Comparison of ENCODE assay signal across 9 cellular contexts in genomic region chr11:1852885-1853284, GRCh38. TPM values are rescaled to one million over a fixed set of nuclear protein-coding genes. Genes with fewer than 3 reads are reported as not detected.
A peak's percentile ranks its signal among the peaks of the same experiment; 100 is the strongest.
DNase-seq lines count a peak whose midpoint lies in the region; ATAC-seq and TF ChIP-seq lines count a peak whose summit lies in the region.
"Had no signal": no experiment of that assay in that cellular context is flagged by ENCODE, and none has a peak within 500 bp of the region (broad histone marks: within the 10 kb centered on the region; RNA-seq: fewer than 3 reads in every experiment).

LSP1 (plus strand) TSS chr11:1853084; CDS start chr11:1853145, 61 bp downstream.

- no peak within 1 kb of the TSS for H3K27ac ChIP-seq in tibial artery

- H3K9me3 Mint-ChIP-seq in activated B cell treated with CpG ODN at 0.5 μM for 24 hours, result no peaks in the 10 kb centered on the region

- peak within 1 kb of the TSS in 1 of 2 donors; percentile 22 for H3K4me3 ChIP-seq in tibial artery
- H3K4me3 ChIP-seq: K562 had no signal

- H3K4me1 ChIP-seq in tibial artery, result no peaks in the 10 kb centered on the region

- H3K36me3 Mint-ChIP-seq in activated B cell treated with CpG ODN at 0.5 μM for 24 hours (ENCODE audit: low read depth), result peaks cover 19% of the 10 kb centered on the region

- TF ChIP-seq CTCF in activated B cell treated with CpG ODN at 0.5 μM for 24 hours (IDR thresholded peaks at IDR 0.05) (no peak), tibial artery (IDR thresholded peaks at IDR 0.05) (no peak)

- no peaks in the 10 kb centered on the region for H3K36me3 ChIP-seq in tibial artery

- H3K27ac Mint-ChIP-seq in activated B cell treated with CpG ODN at 0.5 μM for 24 hours, result peak within 1 kb of the TSS; percentile 98

- peaks cover 84% of the 10 kb centered on the region for H3K4me1 Mint-ChIP-seq in activated B cell treated with CpG ODN at 0.5 μM for 24 hours

- CTCF ChIA-PET in activated B cell treated with CpG ODN at 0.5 μM for 24 hours (lab: Charles Lee) (interaction anchor here (1.1 to 2.6 kb wide), 4 partner anchors 12 to 29 kb away, joined by 4 to 12 read pairs (median 7); no protein-coding TSS in a partner anchor), HEK293T (lab: Yijun Ruan, JAX) (interaction anchor here (0.5 kb wide), 1 partner anchor 84 kb away, joined by 4 read pairs; no protein-coding TSS in a partner anchor)

- peak within 1 kb of the TSS; percentile 99 for H3K4me3 Mint-ChIP-seq in activated B cell treated with CpG ODN at 0.5 μM for 24 hours

- peak; percentile 83 for DNase-seq in activated B cell treated with CpG ODN at 0.5 μM for 24 hours
- peak; percentile 74 for DNase-seq in effector CD4-positive, alpha-beta T cell
- DNase-seq in stimulated activated CD4-positive, alpha-beta T cell treated with anti-CD3 and anti-CD28 coated beads, Interleukin-15, amount 100 ng/mL, for 48 hours (ENCODE audit: low read depth in 2 of 2), result peak; percentile 78 to 82
- DNase-seq in hypothalamus (lab: John Stamatoyannopoulos, UW), result no peak
- no peak for DNase-seq in tibial artery
- DNase-seq in HEK293T (ENCODE audit: extremely low spot score), result no peak

- H3K27me3 Mint-ChIP-seq in activated B cell treated with CpG ODN at 0.5 μM for 24 hours, result no peaks in the 10 kb centered on the region

- no peaks in the 10 kb centered on the region for H3K27me3 ChIP-seq in tibial artery

- intact Hi-C loops in activated B cell treated with CpG ODN at 0.5 μM for 24 hours (cut with micrococcal nuclease), result loop anchor here (1.0 to 10.0 kb wide), 9 partner anchors 13 to 1238 kb away; partner anchors contain the start of genes DUSP8, IRF7, TNNT3 and TSSC4
- intact Hi-C loops in tibial artery (cut with DNase I; ENCODE audit: low total_unique reads), result no loop called here

- ATAC-seq in GM18873 (IDR thresholded peaks at IDR 0.05; ENCODE audit: low FRiP score, unreplicated experiment) (peak; percentile 31), HG03103 (IDR thresholded peaks at IDR 0.05; ENCODE audit: low read depth, unreplicated experiment) (peak; percentile 35), activated B cell treated with CpG ODN at 0.5 μM for 24 hours (ENCODE audit: low read depth) (peak; percentile 64)
- ATAC-seq: K562 had no signal

- no peaks in the 10 kb centered on the region for H3K9me3 ChIP-seq in tibial artery

- POLR2A ChIA-PET in activated B cell treated with CpG ODN at 0.5 μM for 24 hours (lab: Charles Lee), result interaction anchor here (0.9 to 6.6 kb wide), 10 partner anchors 10 to 532 kb away, joined by 3 to 55 read pairs (median 4); no protein-coding TSS in a partner anchor
- POLR2A ChIA-PET in HEK293T (lab: Yijun Ruan, JAX), result no interaction called here

TF ChIP-seq in HEK293T, 16 proteins besides CTCF, POLR2A, EP300 and RAD21:
- no peak for TF ChIP-seq ELF4 (IDR thresholded peaks at IDR 0.05)
- TF ChIP-seq SP1 (IDR thresholded peaks at IDR 0.05), result no peak
- no peak for TF ChIP-seq FOXM1 (IDR thresholded peaks at IDR 0.05; ENCODE audit: borderline replicate concordance)
- TF ChIP-seq CTBP1 (IDR thresholded peaks at IDR 0.05; ENCODE audit: borderline replicate concordance), result no peak
- no peak for TF ChIP-seq LEF1 (IDR thresholded peaks at IDR 0.05; ENCODE audit: borderline replicate concordance)
- TF ChIP-seq FOXA1 (IDR thresholded peaks at IDR 0.05), result no peak
- TF ChIP-seq SUZ12 (IDR thresholded peaks at IDR 0.05), result no peak
- no peak for TF ChIP-seq ARNT (IDR thresholded peaks at IDR 0.05)
- no peak for TF ChIP-seq ZNF384 (IDR thresholded peaks at IDR 0.05)
- no peak for TF ChIP-seq BHLHE40 (IDR thresholded peaks at IDR 0.05; ENCODE audit: borderline replicate concordance)
- no peak for TF ChIP-seq HDGF (IDR thresholded peaks at IDR 0.05; ENCODE audit: borderline replicate concordance)
- TF ChIP-seq L3MBTL2 (conservative IDR thresholded peaks at IDR 0.05), result no peak
- no peak for TF ChIP-seq TARDBP (IDR thresholded peaks at IDR 0.05)
- no peak for TF ChIP-seq NFRKB (IDR thresholded peaks at IDR 0.05)
- no peak for TF ChIP-seq FOXK2 (IDR thresholded peaks at IDR 0.05)

RNA-seq across cellular contexts. Expression of gene LSP1, which starts in this region (rescaled TPM):
- 301 and 303 TPM in 2 replicates for total RNA-seq in activated B cell treated with CpG ODN at 0.5 μM for 24 hours

Comparison
In these comparisons a context has a peak if more than half of its experiments do, and no peak if none do; other contexts are left out.
1. DNase-seq: peak in activated B cell treated with CpG ODN at 0.5 μM for 24 hours (single experiment), effector CD4-positive, alpha-beta T cell (single experiment) and stimulated activated CD4-positive, alpha-beta T cell treated with anti-CD3 and anti-CD28 coated beads, Interleukin-15, amount 100 ng/mL, for 48 hours (2 of 2); none in hypothalamus (0 of 51), tibial artery (0 of 2) and HEK293T (single experiment).
2. Peak in every context shown above with its lines, with median percentiles within 50 percentile points of each other: ATAC-seq.